Comparison of ENCODE assay signal across 21 cellular contexts in genomic region chr4:47154816-47155370, GRCh38.
"Had no signal": no experiment of that assay in that cellular context is flagged by ENCODE, and none has a peak within 500 bp of the region (broad histone marks: within the 10 kb centered on the region; RNA-seq: fewer than 3 reads in every experiment).

No MANE protein-coding gene starts in this region.

- H3K27ac ChIP-seq: gastroesophageal sphincter, left ventricle myocardium inferior, skin epidermis, suprapubic skin, WERI-Rb-1 had no signal

- H3K9me3 ChIP-seq: gastroesophageal sphincter, left ventricle myocardium inferior, suprapubic skin had no signal

- ATAC-seq: activated CD4-positive, alpha-beta T cell treated with anti-CD3 and anti-CD28 coated beads for 36 hours; activated CD8-positive, alpha-beta memory T cell treated with anti-CD3 and anti-CD28 coated beads, Interleukin-2, amount 10 ng/mL, durations not matched to agents 7 days and 5 days; gastroesophageal sphincter; natural killer cell; right cardiac atrium; stimulated activated naive CD8-positive, alpha-beta T cell treated with anti-CD3 and anti-CD28 coated beads, Interleukin-15, Interleukin-2, amounts not matched to agents 100 U/mL and 50 U/mL, for 24 hours had no signal

- H3K36me3 ChIP-seq: gastroesophageal sphincter, left ventricle myocardium inferior, suprapubic skin, WERI-Rb-1 had no signal

- H3K4me3 ChIP-seq: gastroesophageal sphincter, left ventricle myocardium inferior, skin epidermis, suprapubic skin had no signal

- DNase-seq: activated CD4-positive, alpha-beta memory T cell treated with anti-CD3 and anti-CD28 coated beads for 36 hours; activated CD4-positive, alpha-beta T cell treated with anti-CD3 and anti-CD28 coated beads for 36 hours; activated CD8-positive, alpha-beta memory T cell treated with anti-CD3 and anti-CD28 coated beads, Interleukin-2, amount 10 ng/mL, durations not matched to agents 7 days and 5 days; activated effector memory CD4-positive, alpha-beta T cell treated with Interleukin-2 at 50 U/mL for 16 hours; activated naive CD4-positive, alpha-beta T cell treated with anti-CD3 and anti-CD28 coated beads, Interleukin-2, amount 50 U/mL, for 16 hours; activated T-cell treated with anti-CD3 and anti-CD28 coated beads, Interleukin-2, amount 50 U/mL, for 1 hour; erythroblast; left ventricle myocardium inferior; natural killer cell; right cardiac atrium; stimulated activated CD4-positive, alpha-beta T cell treated with anti-CD3 and anti-CD28 coated beads, Interleukin-4, amount 100 ng/mL, for 24 hours; stimulated activated CD8-positive, alpha-beta memory T cell treated with anti-CD3 and anti-CD28 coated beads, Interleukin-4, amount 100 ng/mL, for 48 hours; stimulated activated naive CD8-positive, alpha-beta T cell treated with anti-CD3 and anti-CD28 coated beads, Interleukin-15, Interleukin-2, amounts not matched to agents 100 U/mL and 50 U/mL, for 24 hours; T-helper 1 cell; trophoblast cell; WERI-Rb-1 had no signal

- FAIRE-seq: astrocyte, bronchial epithelial cell had no signal

- H3K4me1 ChIP-seq: gastroesophageal sphincter, left ventricle myocardium inferior, suprapubic skin had no signal
